22 cellular contexts compared by ENCODE assay signal in the genomic region with DNA sequence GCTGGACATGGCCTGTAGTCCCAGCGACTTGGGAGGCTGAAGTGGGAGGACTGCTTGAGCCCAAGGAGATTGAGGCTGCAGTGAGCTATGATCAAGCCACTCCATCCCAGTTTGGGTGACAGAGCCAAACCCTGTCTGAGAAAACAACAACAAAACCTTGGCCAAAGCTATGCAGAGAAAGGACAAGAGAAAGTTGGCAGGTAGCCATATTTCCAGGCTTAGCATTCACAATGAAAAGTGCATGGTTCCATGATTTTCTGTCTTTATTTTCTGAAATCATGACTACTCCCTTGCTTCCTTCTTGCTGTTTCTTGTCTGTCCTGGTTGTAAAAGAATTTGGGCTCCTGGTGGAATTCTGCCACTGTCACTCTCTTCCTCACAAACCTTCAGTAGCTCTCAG. TPM values are rescaled to one million over a fixed set of nuclear protein-coding genes. Genes with fewer than 3 reads are reported as not detected.
DNase-seq lines count a peak whose midpoint lies in the region; ATAC-seq, FAIRE-seq and TF ChIP-seq lines count a peak whose summit lies in the region.
"Had no signal": no experiment of that assay in that cellular context is flagged by ENCODE, and none has a peak within 500 bp of the region (broad histone marks: within the 10 kb centered on the region; RNA-seq: fewer than 3 reads in every experiment).

No MANE protein-coding gene starts in this region.

- H3K4me3 ChIP-seq in Caco-2 (ENCODE audit: low read depth, low read length) (no peak overlapping the region), K562 (no peak overlapping the region), mesendoderm (ENCODE audit: low read length) (no peak overlapping the region)
- H3K4me3 ChIP-seq: GM23338, SJSA1 had no signal

- no peaks in the 10 kb centered on the region for H3K9me3 ChIP-seq in Caco-2
- no peaks in the 10 kb centered on the region for H3K9me3 ChIP-seq in K562 (replicated peaks; ENCODE audit: control insufficient read depth, insufficient read depth, low read depth, low read length)
- H3K9me3 ChIP-seq: SJSA1 had no signal

- peaks cover 21% of the 10 kb centered on the region for H3K4me1 Mint-ChIP-seq in Caco-2 (ENCODE audit: low read depth, unreplicated experiment)
- H3K4me1 Mint-ChIP-seq: CD4-positive, CD25-positive, alpha-beta regulatory T cell had no signal

- peaks cover 4% of the 10 kb centered on the region for H3K79me1 ChIP-seq in mesendoderm (ENCODE audit: low read length)

- no peak overlapping the region for H2BK120ac ChIP-seq in mesendoderm (ENCODE audit: low read depth, low read length)

- BruUV-seq in Caco-2 (replicated peaks; lab: Mats Ljungman, UMichigan): no TSS peak
- no TSS peak for BruUV-seq in K562 (replicated peaks; lab: Mats Ljungman, UMichigan)

- H3K27ac Mint-ChIP-seq in Caco-2 (ENCODE audit: unreplicated experiment): peak overlapping the region; percentile 21
- H3K27ac Mint-ChIP-seq: CD4-positive, CD25-positive, alpha-beta regulatory T cell; GM23338 had no signal

- H2BK15ac ChIP-seq in mesendoderm (replicated peaks; ENCODE audit: low read depth): no peak overlapping the region

- no peak overlapping the region for H3K4me2 ChIP-seq in K562 (ENCODE audit: insufficient read depth, low read length)
- no peak overlapping the region for H3K4me2 ChIP-seq in mesendoderm (ENCODE audit: low read length)
- H3K4me2 ChIP-seq: GM23338 had no signal

- 0 out of 2 replicates have a peak, but pooled peaks cover 4% of the 10 kb centered on the region for H4K20me1 ChIP-seq in K562 (replicated peaks; ENCODE audit: control insufficient read depth, insufficient read depth, low read length)

- ATAC-seq in K562 (no peak), left ventricle myocardium superior (no peak)
- ATAC-seq: GM23338, HepG2, Right ventricle myocardium inferior had no signal

- no peak overlapping the region for H3K4me3 Mint-ChIP-seq in Caco-2 (ENCODE audit: unreplicated experiment)
- H3K4me3 Mint-ChIP-seq: CD4-positive, CD25-positive, alpha-beta regulatory T cell; GM23338 had no signal

- no peak overlapping the region for H2BK5ac ChIP-seq in mesendoderm (ENCODE audit: low read length)

- H3K9me3 Mint-ChIP-seq in Caco-2 (ENCODE audit: unreplicated experiment): no peaks in the 10 kb centered on the region
- H3K9me3 Mint-ChIP-seq: CD4-positive, CD25-positive, alpha-beta regulatory T cell; GM23338 had no signal

- no peak for TF ChIP-seq CTCF in Caco-2 (IDR thresholded peaks at IDR 0.05; ENCODE audit: insufficient read depth in 1 of 2, low read depth in 1 of 2, low read length in 1 of 2, severe bottlenecking in 1 of 2, unreplicated experiment in 1 of 2)
- TF ChIP-seq CTCF in K562 (IDR thresholded peaks at IDR 0.05 in 2 of 3, conservative IDR thresholded peaks at IDR 0.05 in 1 of 3; ENCODE audit: insufficient read depth in 2 of 3, low read depth in 1 of 3, low read length in 3 of 3): no peak

- no peak for TF ChIP-seq EP300 in K562 (IDR thresholded peaks at IDR 0.05; ENCODE audit: low read length)

- POLR2A ChIA-PET in Caco-2 (lab: Charles Lee) (no interaction called here), K562 (lab: Yijun Ruan, JAX) (interaction anchor here (0.8 kb wide), 1 partner anchor 13 kb away, joined by 3 read pairs; no protein-coding TSS in a partner anchor)

- peak overlapping the region; percentile 20 for H3K4ac ChIP-seq in mesendoderm (ENCODE audit: low read depth, low read length)

- H3K23ac ChIP-seq in mesendoderm (ENCODE audit: low read length): no peak overlapping the region

- no peak for FAIRE-seq in K562 (lab: Jason Lieb, UNC)
- FAIRE-seq: G401.6, GM12892, HepG2 had no signal

- H3K27me3 ChIP-seq in Caco-2 (replicated peaks; ENCODE audit: control insufficient read depth, insufficient read depth, low read length): no peaks in the 10 kb centered on the region
- peaks cover 22 to 49% of the 10 kb centered on the region in 2 experiments; a peak in 3 of 5 replicates for H3K27me3 ChIP-seq in K562 (ENCODE audit: control insufficient read depth in 2 of 2, insufficient read depth in 2 of 2, low read length in 2 of 2)
- no peaks in the 10 kb centered on the region for H3K27me3 ChIP-seq in mesendoderm (ENCODE audit: insufficient read depth, low read length, poor library complexity)
- H3K27me3 ChIP-seq: SJSA1 had no signal

- no peak for TF ChIP-seq RAD21 in K562 (CRISPR knock-in tag; conservative IDR thresholded peaks at IDR 0.05 in 1 of 2, IDR thresholded peaks at IDR 0.05 in 1 of 2)

- intact Hi-C loops in Caco-2 (cut with micrococcal nuclease; ENCODE audit: unreplicated experiment) (no loop called here), K562 (cut with micrococcal nuclease) (no loop called here), left ventricle myocardium superior (cut with micrococcal nuclease) (no loop called here)

- DNase-seq in Caco-2: no peak
- peak; percentile 23 for DNase-seq in NCI-H1105 (lab: John Stamatoyannopoulos, UW)
- DNase-seq in K562 (ENCODE audit: extremely low read depth in 1 of 4, low spot score in 3 of 4): no peak
- no peak for DNase-seq in mesendoderm
- DNase-seq in MV-4-11 (lab: John Stamatoyannopoulos, UW): no peak
- no peak for DNase-seq in COLO668 (lab: John Stamatoyannopoulos, UW; ENCODE audit: unreplicated experiment)
- DNase-seq in left ventricle myocardium superior: no peak
- DNase-seq: CD4-positive, CD25-positive, alpha-beta regulatory T cell; HCEC 1CT; KG1; NCI-H1694; NCI-H2081; NCI-H446 treated with DMSO at 0.1 percent for 48 hours; NCI-H69; NK-92 treated with Interleukin-12 subunit alpha and Interleukin-12 subunit beta, amount 100 ng/mL, for 24 hours had no signal

- peaks cover 13% of the 10 kb centered on the region for H3K36me3 Mint-ChIP-seq in Caco-2 (ENCODE audit: insufficient read depth, unreplicated experiment)
- H3K36me3 Mint-ChIP-seq: CD4-positive, CD25-positive, alpha-beta regulatory T cell had no signal

- H3K9ac ChIP-seq in K562 (ENCODE audit: insufficient read depth in 1 of 2, low read depth in 2 of 2, low read length in 2 of 2): no peak overlapping the region
- H3K9ac ChIP-seq in mesendoderm (ENCODE audit: low read length): no peak overlapping the region

- H3K27me3 Mint-ChIP-seq in Caco-2 (ENCODE audit: insufficient read depth, unreplicated experiment): no peaks in the 10 kb centered on the region

- H3K27ac ChIP-seq in K562 (ENCODE audit: extremely low read depth, low read depth, low read length): no peak overlapping the region
- no peak overlapping the region for H3K27ac ChIP-seq in mesendoderm (ENCODE audit: low read depth, low read length)
- H3K27ac ChIP-seq: HL-60, SJSA1 had no signal

- H3K4me1 ChIP-seq in Caco-2 (peaks cover 3% of the 10 kb centered on the region; the same call in 1 of the 2 replicates), K562 (replicated peaks in 1 of 2; ENCODE audit: control insufficient read depth in 2 of 2, insufficient read depth in 2 of 2, low read length in 2 of 2) (no peaks in the 10 kb centered on the region; a peak in 1 of 5 replicates), mesendoderm (ENCODE audit: control insufficient read depth, low read depth, low read length) (peaks cover 12% of the 10 kb centered on the region)

- H3K9me1 ChIP-seq in K562 (ENCODE audit: control insufficient read depth, insufficient read depth, low read length): no peaks in the 10 kb centered on the region

- H2AK5ac ChIP-seq in mesendoderm (ENCODE audit: low read length): no peak overlapping the region

- no peak overlapping the region for H4K5ac ChIP-seq in mesendoderm (ENCODE audit: low read length)

- TF ChIP-seq POLR2A in K562 (conservative IDR thresholded peaks at IDR 0.05): no peak

- H3K79me2 ChIP-seq in K562 (ENCODE audit: control insufficient read depth, insufficient read depth, low read length) (no peaks in the 10 kb centered on the region), mesendoderm (ENCODE audit: control insufficient read depth, insufficient read depth, low read length) (peaks cover 1% of the 10 kb centered on the region)

- H3K18ac ChIP-seq in mesendoderm (ENCODE audit: low read length): no peak overlapping the region

- no peak overlapping the region for H2AFZ ChIP-seq in K562 (ENCODE audit: low read depth, low read length)
- H2AFZ ChIP-seq: GM23338 had no signal

- CTCF ChIA-PET in Caco-2 (lab: Charles Lee): no interaction called here
- CTCF ChIA-PET in K562 (lab: Yijun Ruan, JAX; ENCODE audit: low intra/inter-chr PET ratio): no interaction called here

- WGBS in K562 (ENCODE audit: insufficient coverage, low coverage, missing lambda C conversion rate): 0% methylated on average over 1 of the region's 1 CpG
- no CpG with 5 or more reads among the region's 1 CpG for WGBS in mesendoderm (ENCODE audit: extremely low coverage, insufficient coverage, low lambda C conversion rate)

- H4K8ac ChIP-seq in mesendoderm (ENCODE audit: low read depth, low read length): no peak overlapping the region

- no peak overlapping the region for H3K56ac ChIP-seq in mesendoderm (ENCODE audit: low read length)

- in situ Hi-C loops in K562 (cut with MboI): no loop called here

- H3K36me3 ChIP-seq in Caco-2 (ENCODE audit: control insufficient read depth, insufficient read depth, low read length): no peaks in the 10 kb centered on the region
- H3K36me3 ChIP-seq in K562 (ENCODE audit: control insufficient read depth, insufficient read depth, low read length): no peaks in the 10 kb centered on the region
- no peaks in the 10 kb centered on the region for H3K36me3 ChIP-seq in mesendoderm (ENCODE audit: control insufficient read depth, insufficient read depth, low read length)
- H3K36me3 ChIP-seq: SJSA1 had no signal

TF ChIP-seq in K562, 482 proteins besides CTCF, POLR2A, EP300 and RAD21 (continues in another document):
- TF ChIP-seq NFIC (IDR thresholded peaks at IDR 0.05): peak; percentile 77

RNA-seq across cellular contexts. Expression of a gene that starts 59.3 kb away (rescaled TPM):
- total RNA-seq in Caco-2 (2022) (75.7 and 77.5 TPM in 2 replicates), K562 (2014; rRNA removed) (0.14 and 1.9 TPM in 2 replicates), K562 (2014; rRNA removed; fragmentation: Illumina TruSeq; extraction: Trizol) (0.22 and 0.45 TPM in 2 replicates), K562 (2015; rRNA removed; fragmentation: Illumina TruSeq; extraction: Trizol) (0.30 and 0.62 TPM in 2 replicates), K562 (2021) (0.44 and 0.58 TPM in 2 replicates), left ventricle myocardium superior (51.4 TPM)
- 1.00 and 2.6 TPM in 2 replicates for total RNA-seq in K562 (2011; cell fraction: chromatin; rRNA removed; ENCODE audit: low replicate concordance)
- 0.33 and 0.53 TPM in 2 replicates for total RNA-seq in K562 (2011; cell fraction: nucleolus; rRNA removed)
- 0.53 and 1.1 TPM in 2 replicates for total RNA-seq in K562 (2011; cell fraction: nucleoplasm; rRNA removed)
- polyA plus RNA-seq in K562 (2011; rRNA removed) (0.15 and 0.27 TPM in 2 replicates), K562 (2014; fragmentation: Illumina TruSeq; extraction: Trizol) (0.15 and 0.49 TPM in 2 replicates), K562 (2014; fragmentation: Nextera tagmentation; extraction: Ambion mirVana) (under 1 TPM; 0.03 to 0.10 TPM), K562 (2014; rRNA removed) (0.12 and 0.22 TPM in 2 replicates)
- 0.25 and 0.42 TPM in 2 replicates for polyA plus RNA-seq in K562 (2011; cell fraction: cytosol; rRNA removed)
- 0.29 and 0.40 TPM in 2 replicates for polyA plus RNA-seq in K562 (2011; cell fraction: nucleus; rRNA removed)
- polyA plus RNA-seq in K562 (2012): 0.69 and 1.3 TPM in 2 replicates
- polyA minus RNA-seq in K562 (2011; rRNA and poly(A)+ RNA removed): 0.60 and 0.84 TPM in 2 replicates
- polyA minus RNA-seq in K562 (2011; cell fraction: cytosol; rRNA and poly(A)+ RNA removed): 0.57 and 0.64 TPM in 2 replicates
- polyA minus RNA-seq in K562 (2011; cell fraction: nucleus; rRNA and poly(A)+ RNA removed): 1.3 and 1.5 TPM in 2 replicates
- 13.2 TPM for polyA plus RNA-seq in mesendoderm (2013, experiment 1 of 2)
- 13.3 TPM for polyA plus RNA-seq in mesendoderm (2013, experiment 2 of 2)

Comparison
In these comparisons a context has a peak if more than half of its experiments do, and no peak if none do; other contexts are left out.
1. RNA of a gene that starts 59.3 kb away (total RNA-seq): 75.7 to 77.5 TPM in Caco-2 and 51.4 TPM in left ventricle myocardium superior (single experiment); 0.14 to 2.6 TPM in K562; every median in the first group is over 10 times any median in the second.